Comparison of ENCODE assay signal across 1 cellular context in the genomic region with DNA sequence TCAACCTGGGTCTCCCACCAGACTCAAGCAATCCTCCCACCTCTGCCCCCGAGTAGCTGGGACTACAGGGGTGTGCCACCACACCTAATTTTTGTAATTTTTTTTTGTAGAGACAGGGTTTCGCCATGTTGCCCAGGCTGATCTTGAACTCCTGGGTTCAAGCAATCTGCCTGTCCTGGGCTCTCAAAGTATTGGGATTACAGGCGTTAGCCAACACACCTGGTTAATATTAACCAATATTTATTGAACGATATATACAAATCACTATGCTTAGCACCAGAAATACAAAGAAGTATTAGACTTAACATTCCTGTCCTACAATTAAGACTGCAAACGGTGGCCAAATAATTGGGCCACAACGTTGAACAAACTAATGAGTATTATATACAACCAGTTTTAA.
A peak's percentile ranks its signal among the peaks of the same experiment; 100 is the strongest.
TF ChIP-seq lines count a peak whose summit lies in the region.

No MANE protein-coding gene starts in this region.

TF ChIP-seq in HepG2, 621 proteins besides CTCF, POLR2A, EP300 and RAD21 (continues in another document):
- no peak for TF ChIP-seq NCOA1 (CRISPR knock-in tag; IDR thresholded peaks at IDR 0.05)
- no peak for TF ChIP-seq JDP2 (CRISPR knock-in tag; IDR thresholded peaks at IDR 0.05; ENCODE audit: borderline replicate concordance)
- TF ChIP-seq MTF2 (CRISPR knock-in tag; IDR thresholded peaks at IDR 0.05; ENCODE audit: borderline replicate concordance): no peak
- TF ChIP-seq ZZZ3 (CRISPR knock-in tag; IDR thresholded peaks at IDR 0.05; ENCODE audit: borderline replicate concordance): no peak
- TF ChIP-seq, protein P1, sequence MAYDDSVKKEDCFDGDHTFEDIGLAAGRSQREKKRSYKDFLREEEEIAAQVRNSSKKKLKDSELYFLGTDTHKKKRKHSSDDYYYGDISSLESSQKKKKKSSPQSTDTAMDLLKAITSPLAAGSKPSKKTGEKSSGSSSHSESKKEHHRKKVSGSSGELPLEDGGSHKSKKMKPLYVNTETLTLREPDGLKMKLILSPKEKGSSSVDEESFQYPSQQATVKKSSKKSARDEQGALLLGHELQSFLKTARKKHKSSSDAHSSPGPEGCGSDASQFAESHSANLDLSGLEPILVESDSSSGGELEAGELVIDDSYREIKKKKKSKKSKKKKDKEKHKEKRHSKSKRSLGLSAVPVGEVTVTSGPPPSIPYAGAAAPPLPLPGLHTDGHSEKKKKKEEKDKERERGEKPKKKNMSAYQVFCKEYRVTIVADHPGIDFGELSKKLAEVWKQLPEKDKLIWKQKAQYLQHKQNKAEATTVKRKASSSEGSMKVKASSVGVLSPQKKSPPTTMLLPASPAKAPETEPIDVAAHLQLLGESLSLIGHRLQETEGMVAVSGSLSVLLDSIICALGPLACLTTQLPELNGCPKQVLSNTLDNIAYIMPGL (CRISPR knock-in tag; IDR thresholded peaks at IDR 0.05; ENCODE audit: borderline replicate concordance in 1 of 2, low read depth in 1 of 2): no peak
- no peak for TF ChIP-seq ZFP62 (CRISPR knock-in tag; IDR thresholded peaks at IDR 0.05)
- no peak for TF ChIP-seq ZNF776 (CRISPR knock-in tag; IDR thresholded peaks at IDR 0.05)
- no peak for TF ChIP-seq ZNF20 (CRISPR knock-in tag; IDR thresholded peaks at IDR 0.05)
- no peak; the same call in 1 of the 2 replicates for TF ChIP-seq SIX4 (CRISPR knock-in tag; IDR thresholded peaks at IDR 0.05)
- TF ChIP-seq SP1 (IDR thresholded peaks at IDR 0.05): no peak
- no peak for TF ChIP-seq SP1 (CRISPR knock-in tag; IDR thresholded peaks at IDR 0.05)
- no peak for TF ChIP-seq ZFYVE20 (CRISPR knock-in tag; IDR thresholded peaks at IDR 0.05; ENCODE audit: borderline replicate concordance, low read depth)
- TF ChIP-seq SP140L (CRISPR knock-in tag; IDR thresholded peaks at IDR 0.05; ENCODE audit: borderline replicate concordance): no peak
- TF ChIP-seq KDM4B (CRISPR knock-in tag; IDR thresholded peaks at IDR 0.05): no peak
- TF ChIP-seq LCORL (IDR thresholded peaks at IDR 0.05): no peak
- 0 out of 2 replicates have a peak, but pooled peaks have one; percentile 15 for TF ChIP-seq LCORL (CRISPR knock-in tag; IDR thresholded peaks at IDR 0.05)
- no peak for TF ChIP-seq CENPT (CRISPR knock-in tag; IDR thresholded peaks at IDR 0.05; ENCODE audit: low read depth)
- TF ChIP-seq CHCHD3 (CRISPR knock-in tag; IDR thresholded peaks at IDR 0.05): no peak
- TF ChIP-seq ZBTB38 (CRISPR knock-in tag; IDR thresholded peaks at IDR 0.05): no peak
- TF ChIP-seq MAFF (IDR thresholded peaks at IDR 0.05; ENCODE audit: low read depth, low read length): no peak
- no peak for TF ChIP-seq NFKBIZ (CRISPR knock-in tag; IDR thresholded peaks at IDR 0.05)
- TF ChIP-seq, protein P2, sequence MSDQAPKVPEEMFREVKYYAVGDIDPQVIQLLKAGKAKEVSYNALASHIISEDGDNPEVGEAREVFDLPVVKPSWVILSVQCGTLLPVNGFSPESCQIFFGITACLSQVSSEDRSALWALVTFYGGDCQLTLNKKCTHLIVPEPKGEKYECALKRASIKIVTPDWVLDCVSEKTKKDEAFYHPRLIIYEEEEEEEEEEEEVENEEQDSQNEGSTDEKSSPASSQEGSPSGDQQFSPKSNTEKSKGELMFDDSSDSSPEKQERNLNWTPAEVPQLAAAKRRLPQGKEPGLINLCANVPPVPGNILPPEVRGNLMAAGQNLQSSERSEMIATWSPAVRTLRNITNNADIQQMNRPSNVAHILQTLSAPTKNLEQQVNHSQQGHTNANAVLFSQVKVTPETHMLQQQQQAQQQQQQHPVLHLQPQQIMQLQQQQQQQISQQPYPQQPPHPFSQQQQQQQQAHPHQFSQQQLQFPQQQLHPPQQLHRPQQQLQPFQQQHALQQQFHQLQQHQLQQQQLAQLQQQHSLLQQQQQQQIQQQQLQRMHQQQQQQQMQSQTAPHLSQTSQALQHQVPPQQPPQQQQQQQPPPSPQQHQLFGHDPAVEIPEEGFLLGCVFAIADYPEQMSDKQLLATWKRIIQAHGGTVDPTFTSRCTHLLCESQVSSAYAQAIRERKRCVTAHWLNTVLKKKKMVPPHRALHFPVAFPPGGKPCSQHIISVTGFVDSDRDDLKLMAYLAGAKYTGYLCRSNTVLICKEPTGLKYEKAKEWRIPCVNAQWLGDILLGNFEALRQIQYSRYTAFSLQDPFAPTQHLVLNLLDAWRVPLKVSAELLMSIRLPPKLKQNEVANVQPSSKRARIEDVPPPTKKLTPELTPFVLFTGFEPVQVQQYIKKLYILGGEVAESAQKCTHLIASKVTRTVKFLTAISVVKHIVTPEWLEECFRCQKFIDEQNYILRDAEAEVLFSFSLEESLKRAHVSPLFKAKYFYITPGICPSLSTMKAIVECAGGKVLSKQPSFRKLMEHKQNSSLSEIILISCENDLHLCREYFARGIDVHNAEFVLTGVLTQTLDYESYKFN (CRISPR knock-in tag; conservative IDR thresholded peaks at IDR 0.05): 0 out of 2 replicates have a peak, but pooled peaks have one; percentile 35
- TF ChIP-seq SATB2 (CRISPR knock-in tag; IDR thresholded peaks at IDR 0.05): no peak
- TF ChIP-seq ZNF879 (CRISPR knock-in tag; IDR thresholded peaks at IDR 0.05): no peak
- no peak for TF ChIP-seq ZNF230 (CRISPR knock-in tag; IDR thresholded peaks at IDR 0.05)
- no peak for TF ChIP-seq ZNF17 (CRISPR knock-in tag; IDR thresholded peaks at IDR 0.05)
- no peak for TF ChIP-seq SSRP1 (CRISPR knock-in tag; IDR thresholded peaks at IDR 0.05)
- TF ChIP-seq PAX8 (CRISPR knock-in tag; IDR thresholded peaks at IDR 0.05; ENCODE audit: borderline replicate concordance): no peak
- no peak for TF ChIP-seq ZNF251 (CRISPR knock-in tag; IDR thresholded peaks at IDR 0.05)
- no peak for TF ChIP-seq ZNF232 (CRISPR knock-in tag; IDR thresholded peaks at IDR 0.05; ENCODE audit: borderline replicate concordance)
- TF ChIP-seq CREB1 (IDR thresholded peaks at IDR 0.05): no peak
- 0 out of 2 replicates have a peak, but pooled peaks have one; percentile 4 for TF ChIP-seq CREB1 (CRISPR knock-in tag; IDR thresholded peaks at IDR 0.05)
- TF ChIP-seq GATAD2A (CRISPR knock-in tag; IDR thresholded peaks at IDR 0.05): 0 out of 2 replicates have a peak, but pooled peaks have one; percentile 34
- no peak for TF ChIP-seq IRF2 (CRISPR knock-in tag; IDR thresholded peaks at IDR 0.05)
- TF ChIP-seq, protein P3, sequence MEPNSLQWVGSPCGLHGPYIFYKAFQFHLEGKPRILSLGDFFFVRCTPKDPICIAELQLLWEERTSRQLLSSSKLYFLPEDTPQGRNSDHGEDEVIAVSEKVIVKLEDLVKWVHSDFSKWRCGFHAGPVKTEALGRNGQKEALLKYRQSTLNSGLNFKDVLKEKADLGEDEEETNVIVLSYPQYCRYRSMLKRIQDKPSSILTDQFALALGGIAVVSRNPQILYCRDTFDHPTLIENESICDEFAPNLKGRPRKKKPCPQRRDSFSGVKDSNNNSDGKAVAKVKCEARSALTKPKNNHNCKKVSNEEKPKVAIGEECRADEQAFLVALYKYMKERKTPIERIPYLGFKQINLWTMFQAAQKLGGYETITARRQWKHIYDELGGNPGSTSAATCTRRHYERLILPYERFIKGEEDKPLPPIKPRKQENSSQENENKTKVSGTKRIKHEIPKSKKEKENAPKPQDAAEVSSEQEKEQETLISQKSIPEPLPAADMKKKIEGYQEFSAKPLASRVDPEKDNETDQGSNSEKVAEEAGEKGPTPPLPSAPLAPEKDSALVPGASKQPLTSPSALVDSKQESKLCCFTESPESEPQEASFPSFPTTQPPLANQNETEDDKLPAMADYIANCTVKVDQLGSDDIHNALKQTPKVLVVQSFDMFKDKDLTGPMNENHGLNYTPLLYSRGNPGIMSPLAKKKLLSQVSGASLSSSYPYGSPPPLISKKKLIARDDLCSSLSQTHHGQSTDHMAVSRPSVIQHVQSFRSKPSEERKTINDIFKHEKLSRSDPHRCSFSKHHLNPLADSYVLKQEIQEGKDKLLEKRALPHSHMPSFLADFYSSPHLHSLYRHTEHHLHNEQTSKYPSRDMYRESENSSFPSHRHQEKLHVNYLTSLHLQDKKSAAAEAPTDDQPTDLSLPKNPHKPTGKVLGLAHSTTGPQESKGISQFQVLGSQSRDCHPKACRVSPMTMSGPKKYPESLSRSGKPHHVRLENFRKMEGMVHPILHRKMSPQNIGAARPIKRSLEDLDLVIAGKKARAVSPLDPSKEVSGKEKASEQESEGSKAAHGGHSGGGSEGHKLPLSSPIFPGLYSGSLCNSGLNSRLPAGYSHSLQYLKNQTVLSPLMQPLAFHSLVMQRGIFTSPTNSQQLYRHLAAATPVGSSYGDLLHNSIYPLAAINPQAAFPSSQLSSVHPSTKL (CRISPR knock-in tag; IDR thresholded peaks at IDR 0.05): peak; percentile 20; the same call in 1 of the 2 replicates
- TF ChIP-seq ZNF7 (CRISPR knock-in tag; IDR thresholded peaks at IDR 0.05): no peak
- TF ChIP-seq GATAD1 (CRISPR knock-in tag; IDR thresholded peaks at IDR 0.05): no peak
- no peak for TF ChIP-seq NFRKB (IDR thresholded peaks at IDR 0.05)
- no peak for TF ChIP-seq RBM39 (IDR thresholded peaks at IDR 0.05; ENCODE audit: low read depth, low read length, poor library complexity, severe bottlenecking)
- no peak for TF ChIP-seq NRL (CRISPR knock-in tag; IDR thresholded peaks at IDR 0.05; ENCODE audit: borderline replicate concordance)
- TF ChIP-seq MIER3 (CRISPR knock-in tag; IDR thresholded peaks at IDR 0.05; ENCODE audit: borderline replicate concordance): 0 out of 2 replicates have a peak, but pooled peaks have one; percentile 31
- TF ChIP-seq TRIM24 (CRISPR knock-in tag; IDR thresholded peaks at IDR 0.05): no peak
- TF ChIP-seq ZNF816 (CRISPR knock-in tag; IDR thresholded peaks at IDR 0.05; ENCODE audit: borderline replicate concordance): no peak
- TF ChIP-seq ZNF598 (CRISPR knock-in tag; IDR thresholded peaks at IDR 0.05; ENCODE audit: borderline replicate concordance): no peak
- no peak for TF ChIP-seq MTA3 (CRISPR knock-in tag; IDR thresholded peaks at IDR 0.05)
- no peak for TF ChIP-seq NFE2 (CRISPR knock-in tag; IDR thresholded peaks at IDR 0.05)
- TF ChIP-seq ZNF572 (CRISPR knock-in tag; IDR thresholded peaks at IDR 0.05): no peak
- TF ChIP-seq, protein P4, sequence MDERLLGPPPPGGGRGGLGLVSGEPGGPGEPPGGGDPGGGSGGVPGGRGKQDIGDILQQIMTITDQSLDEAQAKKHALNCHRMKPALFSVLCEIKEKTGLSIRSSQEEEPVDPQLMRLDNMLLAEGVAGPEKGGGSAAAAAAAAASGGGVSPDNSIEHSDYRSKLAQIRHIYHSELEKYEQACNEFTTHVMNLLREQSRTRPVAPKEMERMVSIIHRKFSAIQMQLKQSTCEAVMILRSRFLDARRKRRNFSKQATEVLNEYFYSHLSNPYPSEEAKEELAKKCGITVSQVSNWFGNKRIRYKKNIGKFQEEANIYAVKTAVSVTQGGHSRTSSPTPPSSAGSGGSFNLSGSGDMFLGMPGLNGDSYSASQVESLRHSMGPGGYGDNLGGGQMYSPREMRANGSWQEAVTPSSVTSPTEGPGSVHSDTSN (CRISPR knock-in tag; IDR thresholded peaks at IDR 0.05): no peak
- no peak for TF ChIP-seq THAP11 (CRISPR knock-in tag; IDR thresholded peaks at IDR 0.05)
- TF ChIP-seq ZNF746 (CRISPR knock-in tag; IDR thresholded peaks at IDR 0.05): no peak
- no peak for TF ChIP-seq CHD2 (IDR thresholded peaks at IDR 0.05; ENCODE audit: low read depth, low read length)
- TF ChIP-seq, protein P5, sequence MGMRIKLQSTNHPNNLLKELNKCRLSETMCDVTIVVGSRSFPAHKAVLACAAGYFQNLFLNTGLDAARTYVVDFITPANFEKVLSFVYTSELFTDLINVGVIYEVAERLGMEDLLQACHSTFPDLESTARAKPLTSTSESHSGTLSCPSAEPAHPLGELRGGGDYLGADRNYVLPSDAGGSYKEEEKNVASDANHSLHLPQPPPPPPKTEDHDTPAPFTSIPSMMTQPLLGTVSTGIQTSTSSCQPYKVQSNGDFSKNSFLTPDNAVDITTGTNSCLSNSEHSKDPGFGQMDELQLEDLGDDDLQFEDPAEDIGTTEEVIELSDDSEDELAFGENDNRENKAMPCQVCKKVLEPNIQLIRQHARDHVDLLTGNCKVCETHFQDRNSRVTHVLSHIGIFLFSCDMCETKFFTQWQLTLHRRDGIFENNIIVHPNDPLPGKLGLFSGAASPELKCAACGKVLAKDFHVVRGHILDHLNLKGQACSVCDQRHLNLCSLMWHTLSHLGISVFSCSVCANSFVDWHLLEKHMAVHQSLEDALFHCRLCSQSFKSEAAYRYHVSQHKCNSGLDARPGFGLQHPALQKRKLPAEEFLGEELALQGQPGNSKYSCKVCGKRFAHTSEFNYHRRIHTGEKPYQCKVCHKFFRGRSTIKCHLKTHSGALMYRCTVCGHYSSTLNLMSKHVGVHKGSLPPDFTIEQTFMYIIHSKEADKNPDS (CRISPR knock-in tag; IDR thresholded peaks at IDR 0.05): no peak
- TF ChIP-seq, protein P6, sequence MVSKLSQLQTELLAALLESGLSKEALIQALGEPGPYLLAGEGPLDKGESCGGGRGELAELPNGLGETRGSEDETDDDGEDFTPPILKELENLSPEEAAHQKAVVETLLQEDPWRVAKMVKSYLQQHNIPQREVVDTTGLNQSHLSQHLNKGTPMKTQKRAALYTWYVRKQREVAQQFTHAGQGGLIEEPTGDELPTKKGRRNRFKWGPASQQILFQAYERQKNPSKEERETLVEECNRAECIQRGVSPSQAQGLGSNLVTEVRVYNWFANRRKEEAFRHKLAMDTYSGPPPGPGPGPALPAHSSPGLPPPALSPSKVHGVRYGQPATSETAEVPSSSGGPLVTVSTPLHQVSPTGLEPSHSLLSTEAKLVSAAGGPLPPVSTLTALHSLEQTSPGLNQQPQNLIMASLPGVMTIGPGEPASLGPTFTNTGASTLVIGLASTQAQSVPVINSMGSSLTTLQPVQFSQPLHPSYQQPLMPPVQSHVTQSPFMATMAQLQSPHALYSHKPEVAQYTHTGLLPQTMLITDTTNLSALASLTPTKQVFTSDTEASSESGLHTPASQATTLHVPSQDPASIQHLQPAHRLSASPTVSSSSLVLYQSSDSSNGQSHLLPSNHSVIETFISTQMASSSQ (IDR thresholded peaks at IDR 0.05; ENCODE audit: low read depth): peak; percentile 81
- TF ChIP-seq, protein P6 (CRISPR knock-in tag; IDR thresholded peaks at IDR 0.05; ENCODE audit: borderline replicate concordance): peak; percentile 78; the same call in 1 of the 2 replicates
- no peak for TF ChIP-seq NFIC (IDR thresholded peaks at IDR 0.05; ENCODE audit: low read length)
- no peak for TF ChIP-seq BRD4 (CRISPR knock-in tag; IDR thresholded peaks at IDR 0.05)
- TF ChIP-seq, protein P7, sequence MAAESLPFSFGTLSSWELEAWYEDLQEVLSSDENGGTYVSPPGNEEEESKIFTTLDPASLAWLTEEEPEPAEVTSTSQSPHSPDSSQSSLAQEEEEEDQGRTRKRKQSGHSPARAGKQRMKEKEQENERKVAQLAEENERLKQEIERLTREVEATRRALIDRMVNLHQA (CRISPR knock-in tag; IDR thresholded peaks at IDR 0.05): no peak
